ENCODE assay signal across 8 cellular contexts in genomic region chr3:133662256-133662773, GRCh38. TPM values are rescaled to one million over a fixed set of nuclear protein-coding genes. Genes with fewer than 3 reads are reported as not detected.
DNase-seq lines count a peak whose midpoint lies in the region; ATAC-seq and TF ChIP-seq lines count a peak whose summit lies in the region.

No MANE protein-coding gene starts in this region.

- H3K27ac ChIP-seq in duodenal mucosa (ENCODE audit: low read depth, low read length), result no peak overlapping the region
- peak overlapping the region; percentile 83 for H3K27ac ChIP-seq in suprapubic skin

- H3K36me3 ChIP-seq in duodenal mucosa (ENCODE audit: control insufficient read depth in 1 of 2, insufficient read depth in 2 of 2, low read length in 2 of 2), result peaks cover 3 to 4% of the 10 kb centered on the region in 2 donors
- peaks cover 11% of the 10 kb centered on the region for H3K36me3 ChIP-seq in suprapubic skin

- ATAC-seq in GM21526 (IDR thresholded peaks at IDR 0.05; ENCODE audit: low FRiP score, unreplicated experiment), result peak; percentile 40

- TF ChIP-seq CTCF in suprapubic skin (IDR thresholded peaks at IDR 0.05), result no peak

- in situ Hi-C loops in G401 (cut with HindIII; ENCODE audit: low sequenced_read_pairs), result no loop called here
- in situ Hi-C loops in KBM-7 (cut with MboI; ENCODE audit: low pct_unique_long_range_greater_than_20kb, low sequenced_read_pairs), result no loop called here

- DNase-seq in G401 (ENCODE audit: low spot score), result peak; percentile 73
- peak; percentile 56 for DNase-seq in HuH-7.5 (ENCODE audit: low spot score)
- DNase-seq in SK-N-DZ (ENCODE audit: low spot score), result peak; percentile 63
- peak; percentile 38 for DNase-seq in medulla oblongata (ENCODE audit: extremely low spot score)
- no peak for DNase-seq in suprapubic skin (ENCODE audit: low spot score in 2 of 2)
- no peak for DNase-seq in KBM-7

- no peak for TF ChIP-seq EP300 in suprapubic skin (IDR thresholded peaks at IDR 0.05)

- 23% methylated on average over 10 of the region's 10 CpGs for WGBS in suprapubic skin

- peaks cover 20 to 23% of the 10 kb centered on the region in 2 donors for H3K4me1 ChIP-seq in duodenal mucosa (ENCODE audit: control insufficient read depth in 1 of 2, insufficient read depth in 2 of 2, low read length in 2 of 2)
- H3K4me1 ChIP-seq in suprapubic skin, result peaks cover 24% of the 10 kb centered on the region

- H3K4me3 ChIP-seq in duodenal mucosa (ENCODE audit: low read depth in 1 of 2, low read length in 2 of 2), result peak overlapping the region; percentile 93 to 94
- H3K4me3 ChIP-seq in suprapubic skin, result peak overlapping the region; percentile 76

- peak overlapping the region; percentile 84 to 93 for H3K9ac ChIP-seq in duodenal mucosa (ENCODE audit: low read depth in 1 of 2, low read length in 2 of 2)

- TF ChIP-seq POLR2A in suprapubic skin (IDR thresholded peaks at IDR 0.05), result no peak

- no peaks in the 10 kb centered on the region for H3K9me3 ChIP-seq in duodenal mucosa (ENCODE audit: control insufficient read depth in 1 of 2, low read length in 2 of 2)
- no peaks in the 10 kb centered on the region for H3K9me3 ChIP-seq in suprapubic skin

- H3K27me3 ChIP-seq in duodenal mucosa (ENCODE audit: control insufficient read depth in 1 of 2, insufficient read depth in 2 of 2, low read length in 2 of 2) (no peaks in the 10 kb centered on the region), suprapubic skin (no peaks in the 10 kb centered on the region)

RNA-seq across cellular contexts. Expression of gene TOPBP1, which starts 0.6 kb away (rescaled TPM):
- total RNA-seq in G401 (2014; rRNA removed; shearing (Covaris generic)), result 38.4 and 60.7 TPM in 2 replicates
- 59.0 and 87.5 TPM in 2 replicates for polyA plus RNA-seq in SK-N-DZ (2014; cell fraction: cytosol; rRNA removed)
- 114 and 118 TPM in 2 replicates for polyA plus RNA-seq in SK-N-DZ (2014; cell fraction: nucleus; rRNA removed)
- 10 to 100 TPM; 26.3 to 55.8 (median 33.8) TPM for total RNA-seq in suprapubic skin

Comparison
In these comparisons a context has a peak if more than half of its experiments do, and no peak if none do; other contexts are left out.
1. DNase-seq: peak in G401 (single experiment), HuH-7.5 (single experiment), SK-N-DZ (single experiment) and medulla oblongata (single experiment); none in suprapubic skin (0 of 2) and KBM-7 (single experiment).